1 cellular context compared by ENCODE assay signal in genomic region chr2:112275314-112275886, GRCh38.
A peak's percentile ranks its signal among the peaks of the same experiment; 100 is the strongest.
TF ChIP-seq lines count a peak whose summit lies in the region.

TSS of gene ZC3H6 (plus strand) at chr2:112275597. CDS start at chr2:112275995, 398 bp downstream.

TF ChIP-seq in HepG2, 621 proteins besides CTCF, POLR2A, EP300 and RAD21 (continued from another document and continues in another):
- TF ChIP-seq ZNF784 (CRISPR knock-in tag; IDR thresholded peaks at IDR 0.05; ENCODE audit: borderline replicate concordance) = peak; percentile 97; the same call in 1 of the 2 replicates
- TF ChIP-seq ZNF264 (CRISPR knock-in tag; IDR thresholded peaks at IDR 0.05) = peak; percentile 81
- TF ChIP-seq BRF2 (CRISPR knock-in tag; IDR thresholded peaks at IDR 0.05) = peak; percentile 99
- peak; percentile 88 for TF ChIP-seq ZNF18 (CRISPR knock-in tag; IDR thresholded peaks at IDR 0.05; ENCODE audit: insufficient replicate concordance)
- no peak for TF ChIP-seq HDAC6 (IDR thresholded peaks at IDR 0.05; ENCODE audit: low read depth, low read length)
- TF ChIP-seq ZNF33B (CRISPR knock-in tag; IDR thresholded peaks at IDR 0.05) = peak; percentile 87
- TF ChIP-seq RORA (CRISPR knock-in tag; IDR thresholded peaks at IDR 0.05) = no peak; the same call in 1 of the 2 replicates
- peak; percentile 92; the same call in 1 of the 2 replicates for TF ChIP-seq ZNF232 (CRISPR knock-in tag; IDR thresholded peaks at IDR 0.05; ENCODE audit: borderline replicate concordance)
- peak; percentile 96; the same call in 1 of the 2 replicates for TF ChIP-seq AHR (CRISPR knock-in tag; IDR thresholded peaks at IDR 0.05)
- TF ChIP-seq CBFB (CRISPR knock-in tag; IDR thresholded peaks at IDR 0.05) = peak; percentile 97
- TF ChIP-seq ZNF101 (CRISPR knock-in tag; IDR thresholded peaks at IDR 0.05; ENCODE audit: borderline replicate concordance, low read depth) = peak; percentile 97; the same call in 1 of the 2 replicates
- peak; percentile 81; the same call in 1 of the 2 replicates for TF ChIP-seq TGIF2 (CRISPR knock-in tag; IDR thresholded peaks at IDR 0.05)
- peak; percentile 45; the same call in 1 of the 2 replicates for TF ChIP-seq ZBTB43 (CRISPR knock-in tag; conservative IDR thresholded peaks at IDR 0.05)
- peak; percentile 63 for TF ChIP-seq ELF3 (CRISPR knock-in tag; IDR thresholded peaks at IDR 0.05)
- TF ChIP-seq GATAD1 (CRISPR knock-in tag; IDR thresholded peaks at IDR 0.05) = peak; percentile 80
- TF ChIP-seq ZNF775 (CRISPR knock-in tag; IDR thresholded peaks at IDR 0.05; ENCODE audit: borderline replicate concordance) = peak; percentile 87; the same call in 1 of the 2 replicates
- TF ChIP-seq ZNF589 (CRISPR knock-in tag; conservative IDR thresholded peaks at IDR 0.05) = peak; percentile 94
- TF ChIP-seq RCOR2 (CRISPR knock-in tag; IDR thresholded peaks at IDR 0.05) = peak; percentile 66; the same call in 1 of the 2 replicates
- peak; percentile 78 for TF ChIP-seq ELF1 (CRISPR knock-in tag; IDR thresholded peaks at IDR 0.05)
- peak; percentile 99 for TF ChIP-seq KDM2A (CRISPR knock-in tag; IDR thresholded peaks at IDR 0.05; ENCODE audit: borderline replicate concordance, low read depth)
- TF ChIP-seq ZNF616 (CRISPR knock-in tag; IDR thresholded peaks at IDR 0.05; ENCODE audit: low read depth) = peak; percentile 75; the same call in 1 of the 2 replicates
- 0 out of 2 replicates have a peak, but pooled peaks have one; percentile 26 for TF ChIP-seq ZNF562 (CRISPR knock-in tag; IDR thresholded peaks at IDR 0.05; ENCODE audit: borderline replicate concordance)
- TF ChIP-seq KIAA2018 (CRISPR knock-in tag; IDR thresholded peaks at IDR 0.05; ENCODE audit: borderline replicate concordance) = peak; percentile 50; the same call in 1 of the 2 replicates
- peak; percentile 81; the same call in 1 of the 2 replicates for TF ChIP-seq ZNF546 (CRISPR knock-in tag; conservative IDR thresholded peaks at IDR 0.05)
- no peak for TF ChIP-seq CEBPB (IDR thresholded peaks at IDR 0.05; ENCODE audit: borderline replicate concordance, low read depth, low read length)
- TF ChIP-seq FOXM1 (CRISPR knock-in tag; IDR thresholded peaks at IDR 0.05) = no peak
- peak; percentile 81; the same call in 2 of the 3 replicates for TF ChIP-seq MXI1 (IDR thresholded peaks at IDR 0.05; ENCODE audit: borderline replicate concordance, low read depth, low read length)
- TF ChIP-seq RERE (CRISPR knock-in tag; IDR thresholded peaks at IDR 0.05; ENCODE audit: low read depth) = no peak
- peak; percentile 60; the same call in 1 of the 2 replicates for TF ChIP-seq ZKSCAN5 (CRISPR knock-in tag; IDR thresholded peaks at IDR 0.05)
- TF ChIP-seq BHLHE40 (IDR thresholded peaks at IDR 0.05; ENCODE audit: low read length) = peak; percentile 69; the same call in 1 of the 2 replicates
- TF ChIP-seq ZNF256 (CRISPR knock-in tag; conservative IDR thresholded peaks at IDR 0.05) = no peak; the same call in 1 of the 2 replicates
- peak; percentile 98 for TF ChIP-seq ZNF598 (CRISPR knock-in tag; IDR thresholded peaks at IDR 0.05; ENCODE audit: borderline replicate concordance)
- no peak for TF ChIP-seq MLLT10 (CRISPR knock-in tag; IDR thresholded peaks at IDR 0.05)
- TF ChIP-seq THAP9 (CRISPR knock-in tag; IDR thresholded peaks at IDR 0.05; ENCODE audit: borderline replicate concordance) = peak; percentile 95
- TF ChIP-seq IKZF1 (IDR thresholded peaks at IDR 0.05) = no peak
- TF ChIP-seq CREM (IDR thresholded peaks at IDR 0.05) = 0 out of 2 replicates have a peak, but pooled peaks have one; percentile 27
- peak; percentile 52; the same call in 1 of the 2 replicates for TF ChIP-seq CREM (CRISPR knock-in tag; IDR thresholded peaks at IDR 0.05)
